ENCODE assay signal across 1 cellular context in genomic region chr2:119469661-119470297, GRCh38.
A peak's percentile ranks its signal among the peaks of the same experiment; 100 is the strongest.
TF ChIP-seq lines count a peak whose summit lies in the region.

No MANE protein-coding gene starts in this region.

TF ChIP-seq in HepG2, 621 proteins besides CTCF, POLR2A, EP300 and RAD21 (continued from another document and continues in another):
- TF ChIP-seq ZNF407 (CRISPR knock-in tag; IDR thresholded peaks at IDR 0.05; ENCODE audit: not compliant biosample characterization) (no peak), PAXIP1 (CRISPR knock-in tag; conservative IDR thresholded peaks at IDR 0.05) (peak; percentile 57), ZNF34 (CRISPR knock-in tag; IDR thresholded peaks at IDR 0.05; ENCODE audit: borderline replicate concordance) (no peak), ZNF530 (CRISPR knock-in tag; IDR thresholded peaks at IDR 0.05; ENCODE audit: low read depth) (no peak), ELF3 (CRISPR knock-in tag; IDR thresholded peaks at IDR 0.05) (no peak), POLR2G (IDR thresholded peaks at IDR 0.05; ENCODE audit: low read depth, low read length) (no peak), ZNF326 (CRISPR knock-in tag; IDR thresholded peaks at IDR 0.05; ENCODE audit: borderline replicate concordance) (no peak), NPAS2 (CRISPR knock-in tag; IDR thresholded peaks at IDR 0.05; ENCODE audit: borderline replicate concordance) (no peak), SALL2 (CRISPR knock-in tag; IDR thresholded peaks at IDR 0.05) (no peak), NR0B2 (CRISPR knock-in tag; IDR thresholded peaks at IDR 0.05) (no peak), ZNF460 (CRISPR knock-in tag; IDR thresholded peaks at IDR 0.05; ENCODE audit: borderline replicate concordance) (no peak), ZNF703 (CRISPR knock-in tag; IDR thresholded peaks at IDR 0.05; ENCODE audit: borderline replicate concordance) (no peak), THAP9 (CRISPR knock-in tag; IDR thresholded peaks at IDR 0.05; ENCODE audit: borderline replicate concordance) (no peak), ZNF44 (CRISPR knock-in tag; IDR thresholded peaks at IDR 0.05) (no peak), POGZ (CRISPR knock-in tag; IDR thresholded peaks at IDR 0.05) (peak; percentile 32; the same call in 1 of the 2 replicates), ZNF609 (CRISPR knock-in tag; IDR thresholded peaks at IDR 0.05; ENCODE audit: borderline replicate concordance) (peak; percentile 91), ZNF430 (CRISPR knock-in tag; IDR thresholded peaks at IDR 0.05) (no peak), ZNF891 (CRISPR knock-in tag; IDR thresholded peaks at IDR 0.05) (no peak), ZNF496 (CRISPR knock-in tag; IDR thresholded peaks at IDR 0.05; ENCODE audit: insufficient replicate concordance) (no peak), HHEX (CRISPR knock-in tag; IDR thresholded peaks at IDR 0.05) (peak; percentile 94), ZNF629 (CRISPR knock-in tag; conservative IDR thresholded peaks at IDR 0.05) (no peak), NR2F6 (IDR thresholded peaks at IDR 0.05) (peak; percentile 60), NR2F6 (CRISPR knock-in tag; IDR thresholded peaks at IDR 0.05) (peak; percentile 50), DPF2 (CRISPR knock-in tag; IDR thresholded peaks at IDR 0.05; ENCODE audit: borderline replicate concordance, low read depth) (no peak), GFI1 (CRISPR knock-in tag; IDR thresholded peaks at IDR 0.05; ENCODE audit: borderline replicate concordance) (peak; percentile 56; the same call in 1 of the 2 replicates), RNF2 (conservative IDR thresholded peaks at IDR 0.05; ENCODE audit: low read depth) (no peak), ZMYM3 (CRISPR knock-in tag; IDR thresholded peaks at IDR 0.05) (no peak), PAF1 (CRISPR knock-in tag; IDR thresholded peaks at IDR 0.05) (no peak), YEATS4 (CRISPR knock-in tag; IDR thresholded peaks at IDR 0.05; ENCODE audit: borderline replicate concordance) (no peak), ZNF652 (CRISPR knock-in tag; IDR thresholded peaks at IDR 0.05; ENCODE audit: borderline replicate concordance, low read depth) (no peak), HMGXB4 (CRISPR knock-in tag; IDR thresholded peaks at IDR 0.05; ENCODE audit: borderline replicate concordance in 1 of 2, low read depth in 1 of 2) (no peak), TCF7 (IDR thresholded peaks at IDR 0.05; ENCODE audit: low read depth) (no peak), ZBTB2 (CRISPR knock-in tag; IDR thresholded peaks at IDR 0.05; ENCODE audit: low read depth) (no peak), SKI (IDR thresholded peaks at IDR 0.05; ENCODE audit: partially characterized antibody) (no peak), MAF1 (CRISPR knock-in tag; IDR thresholded peaks at IDR 0.05; ENCODE audit: borderline replicate concordance) (no peak), NFIB (CRISPR knock-in tag; IDR thresholded peaks at IDR 0.05; ENCODE audit: borderline replicate concordance) (no peak), MBD4 (IDR thresholded peaks at IDR 0.05; ENCODE audit: borderline replicate concordance, low read length) (no peak), ZNF143 (CRISPR knock-in tag; IDR thresholded peaks at IDR 0.05) (no peak)
